Comparison of ENCODE assay signal across 8 cellular contexts in genomic region chrX:154515803-154516654, GRCh38. TPM values are rescaled to one million over a fixed set of nuclear protein-coding genes. Genes with fewer than 3 reads are reported as not detected.
A peak's percentile ranks its signal among the peaks of the same experiment; 100 is the strongest.
DNase-seq lines count a peak whose midpoint lies in the region; TF ChIP-seq lines count a peak whose summit lies in the region.

Gene FAM3A, minus strand, starts transcription at chrX:154516232. Its CDS starts 460 bp downstream, at chrX:154515772.

- no peak within 1 kb of the TSS for H2AK5ac ChIP-seq in H9 (ENCODE audit: insufficient read length, low read length)

- H4K20me1 ChIP-seq in H9 (ENCODE audit: control insufficient read depth, insufficient read depth, insufficient read length) = no peaks in the 10 kb centered on the region
- H4K20me1 ChIP-seq in MM.1S (ENCODE audit: insufficient read depth, low read length) = no peaks in the 10 kb centered on the region
- H4K20me1 ChIP-seq in neural progenitor cell (ENCODE audit: low read depth) = no peaks in the 10 kb centered on the region

- peaks cover 15% of the 10 kb centered on the region for H3K23me2 ChIP-seq in H9 (ENCODE audit: insufficient read length, low read depth, low read length, poor library complexity, severe bottlenecking)

- peak within 1 kb of the TSS; percentile 89 for H3K14ac ChIP-seq in H9 (ENCODE audit: insufficient read depth, low read length)

- peaks cover 5 to 9% (median 8%) of the 10 kb centered on the region in 3 experiments; a peak in 5 of 7 replicates for H3K36me3 Mint-ChIP-seq in H9 (ENCODE audit: insufficient read depth in 1 of 3, low read depth in 3 of 3)
- H3K36me3 Mint-ChIP-seq in neural progenitor cell = peaks cover 1% of the 10 kb centered on the region

- H3F3A ChIP-seq in MM.1S (ENCODE audit: insufficient read depth, low read length) = no peaks in the 10 kb centered on the region
- H3F3A ChIP-seq in neural progenitor cell (ENCODE audit: low read depth) = peaks cover 8% of the 10 kb centered on the region

- peaks cover 50 to 51% of the 10 kb centered on the region in 2 experiments for H3K9me3 Mint-ChIP-seq in H9
- peaks cover 20% of the 10 kb centered on the region for H3K9me3 Mint-ChIP-seq in neural progenitor cell

- no peak within 1 kb of the TSS for H4K5ac ChIP-seq in H9 (ENCODE audit: insufficient read length, low read depth, low read length)

- no peak within 1 kb of the TSS for H3K4ac ChIP-seq in H9 (ENCODE audit: low read depth, low read length)

- peak within 1 kb of the TSS; percentile 68 for H3K18ac ChIP-seq in H9 (ENCODE audit: insufficient read length, low read depth, low read length)

- peak within 1 kb of the TSS; percentile 33 for H3K27ac ChIP-seq in H9 (ENCODE audit: insufficient read length, low read depth, low read length)
- peak within 1 kb of the TSS; percentile 64 for H3K27ac ChIP-seq in MM.1S (ENCODE audit: low read length)
- no peak within 1 kb of the TSS for H3K27ac ChIP-seq in neural progenitor cell
- peak within 1 kb of the TSS; percentile 86 to 97 (median 92) for H3K27ac ChIP-seq in stomach

- intact Hi-C loops in stomach (cut with DNase I; ENCODE audit: low total_unique reads) = no loop called here

- no peaks in the 10 kb centered on the region for H3K79me1 ChIP-seq in H9 (ENCODE audit: insufficient read depth, low read depth, low read length, poor library complexity, severe bottlenecking)

- no peak within 1 kb of the TSS for H3K56ac ChIP-seq in H9 (ENCODE audit: insufficient read length, low read depth, low read length)

- H3K27me3 ChIP-seq in H9 (ENCODE audit: insufficient read depth, low read length) (no peaks in the 10 kb centered on the region; the same call in 1 of the 2 replicates), MM.1S (replicated peaks; ENCODE audit: insufficient read depth, low read length) (no peaks in the 10 kb centered on the region), neural progenitor cell (no peaks in the 10 kb centered on the region), stomach (peaks cover 0 to 3% (median 0%) of the 10 kb centered on the region in 3 donors)

- H3K79me2 ChIP-seq in H9 (ENCODE audit: insufficient read depth, low read length) (no peaks in the 10 kb centered on the region), MM.1S (ENCODE audit: low read length) (peaks cover 4% of the 10 kb centered on the region; the same call in 1 of the 2 replicates), neural progenitor cell (ENCODE audit: low read depth) (peaks cover 2% of the 10 kb centered on the region)

- H2AFZ ChIP-seq in H9 (ENCODE audit: low read length) = no peak within 1 kb of the TSS
- peak within 1 kb of the TSS; percentile 54 for H2AFZ ChIP-seq in MM.1S (ENCODE audit: low read length)
- H2AFZ ChIP-seq in neural progenitor cell (replicated peaks) = peak within 1 kb of the TSS; percentile 86

- no peak within 1 kb of the TSS for H2BK120ac ChIP-seq in H9 (ENCODE audit: low read depth, low read length, poor library complexity, severe bottlenecking)

- H2BK15ac ChIP-seq in H9 (ENCODE audit: low read depth, low read length) = no peak within 1 kb of the TSS

- no peak within 1 kb of the TSS for H2BK12ac ChIP-seq in H9 (ENCODE audit: insufficient read length, low read depth, low read length)

- peaks cover 13% of the 10 kb centered on the region for H3K9me3 ChIP-seq in H9 (ENCODE audit: control insufficient read depth, low read depth, low read length)
- no peaks in the 10 kb centered on the region for H3K9me3 ChIP-seq in MM.1S (replicated peaks; ENCODE audit: insufficient read depth, low read length)
- no peaks in the 10 kb centered on the region for H3K9me3 ChIP-seq in neural progenitor cell (ENCODE audit: low read depth)
- H3K9me3 ChIP-seq in stomach = no peaks in the 10 kb centered on the region

- no peaks in the 10 kb centered on the region for H3K36me3 ChIP-seq in MM.1S (replicated peaks; ENCODE audit: insufficient read depth, low read length)
- H3K36me3 ChIP-seq in neural progenitor cell = no peaks in the 10 kb centered on the region
- H3K36me3 ChIP-seq in stomach = peaks cover 0 to 7% (median 6%) of the 10 kb centered on the region in 4 donors

- H3K9me2 ChIP-seq in MM.1S (replicated peaks; ENCODE audit: insufficient read depth, low read length) = no peaks in the 10 kb centered on the region

- H3K4me1 Mint-ChIP-seq in H9 (peaks cover 14 to 17% of the 10 kb centered on the region in 2 experiments), neural progenitor cell (peaks cover 22% of the 10 kb centered on the region)

- H2BK20ac ChIP-seq in H9 (ENCODE audit: low read depth, low read length, poor library complexity, severe bottlenecking) = no peak within 1 kb of the TSS

- H3K4me2 ChIP-seq in H9 (ENCODE audit: insufficient read depth, insufficient read length, low read length) = peak within 1 kb of the TSS; percentile 71
- H3K4me2 ChIP-seq in MM.1S (ENCODE audit: low read depth, low read length) = peak within 1 kb of the TSS; percentile 64
- peak within 1 kb of the TSS; percentile 86 for H3K4me2 ChIP-seq in neural progenitor cell

- TF ChIP-seq CTCF in H9 (conservative IDR thresholded peaks at IDR 0.05) = no peak
- no peak for TF ChIP-seq CTCF in MM.1S (IDR thresholded peaks at IDR 0.05; ENCODE audit: low read length)
- TF ChIP-seq CTCF in foreskin fibroblast (IDR thresholded peaks at IDR 0.05; ENCODE audit: low read depth, low read length) = no peak
- no peak for TF ChIP-seq CTCF in neural progenitor cell (IDR thresholded peaks at IDR 0.05)
- TF ChIP-seq CTCF in stomach (IDR thresholded peaks at IDR 0.05) = no peak

- no peak within 1 kb of the TSS for H4K91ac ChIP-seq in H9 (ENCODE audit: insufficient read length, low read depth, low read length)

- DNase-seq in G401 (ENCODE audit: low spot score) = peak; percentile 91
- DNase-seq in H9 = peak; percentile 91
- DNase-seq in MM.1S = peak; percentile 74
- DNase-seq in SHP77 treated with DMSO at 0.1 percent for 48 hours (lab: John Stamatoyannopoulos, UW) = peak; percentile 60
- peak; percentile 96 for DNase-seq in activated effector memory CD4-positive, alpha-beta T cell treated with anti-CD3 and anti-CD28 coated beads, Interleukin-2, amount 50 U/mL, for 16 hours
- DNase-seq in foreskin fibroblast = peak; percentile 85 to 93
- peak; percentile 93 for DNase-seq in neural progenitor cell (ENCODE audit: low spot score)
- peak; percentile 93 for DNase-seq in stomach

- TF ChIP-seq EP300 in stomach (IDR thresholded peaks at IDR 0.05) = no peak

- H3K9ac ChIP-seq in H9 (ENCODE audit: extremely low read depth, insufficient read length, low read length) (peak within 1 kb of the TSS; percentile 13), MM.1S (ENCODE audit: low read length) (peak within 1 kb of the TSS; percentile 94), neural progenitor cell (peak within 1 kb of the TSS; percentile 69)

- H3K4me3 Mint-ChIP-seq in H9 (peak within 1 kb of the TSS; percentile 74 to 85), neural progenitor cell (peak within 1 kb of the TSS; percentile 84)

- no peak within 1 kb of the TSS for H2BK5ac ChIP-seq in H9 (ENCODE audit: insufficient read length, low read length)

- H3T11ph ChIP-seq in H9 (ENCODE audit: low read length) = no peak within 1 kb of the TSS

- peak within 1 kb of the TSS; percentile 94 to 99 (median 95); a peak in 6 of 7 replicates for H3K27ac Mint-ChIP-seq in H9
- H3K27ac Mint-ChIP-seq in neural progenitor cell = peak within 1 kb of the TSS; percentile 87

- peak in 2 of 4 donors; percentile 30 to 41 for TF ChIP-seq POLR2A in stomach (IDR thresholded peaks at IDR 0.05)

- H3K4me3 ChIP-seq in MM.1S (ENCODE audit: low read length) (peak within 1 kb of the TSS; percentile 76), foreskin fibroblast (ENCODE audit: low read depth in 1 of 2, low read length in 2 of 2) (peak within 1 kb of the TSS; percentile 60 to 70), neural progenitor cell (peak within 1 kb of the TSS; percentile 82), stomach (peak within 1 kb of the TSS; percentile 57 to 63 (median 62))

- WGBS in H9 (ENCODE audit: extremely low coverage, insufficient read length, low lambda C conversion rate) = no CpG with 5 or more reads among the region's 72 CpGs
- 0 to 43% (median 2%) methylated on average over 12 to 66 of the region's 72 CpGs for WGBS in stomach, 5 donors

- H3K4me1 ChIP-seq in H9 (ENCODE audit: insufficient read depth, low read length) (no peaks in the 10 kb centered on the region), MM.1S (ENCODE audit: low read length) (no peaks in the 10 kb centered on the region), neural progenitor cell (no peaks in the 10 kb centered on the region), stomach (peaks cover 7 to 27% (median 16%) of the 10 kb centered on the region in 4 donors)

- H3K23ac ChIP-seq in H9 (ENCODE audit: insufficient read length, low read depth, low read length) = no peak within 1 kb of the TSS

- in situ Hi-C loops in G401 (cut with HindIII; ENCODE audit: low sequenced_read_pairs) = no loop called here

- no peak within 1 kb of the TSS for H4K8ac ChIP-seq in H9 (replicated peaks; ENCODE audit: insufficient read length, low read depth, low read length)

- peaks cover 12% of the 10 kb centered on the region for H3K27me3 Mint-ChIP-seq in H9 (ENCODE audit: low read depth)
- peaks cover 6% of the 10 kb centered on the region for H3K27me3 Mint-ChIP-seq in neural progenitor cell (ENCODE audit: insufficient read depth, low read depth)

RNA-seq across cellular contexts. Expression of gene FAM3A, which starts in this region (rescaled TPM):
- 47.5 and 47.8 TPM in 2 replicates for total RNA-seq in G401 (2014; rRNA removed; shearing (Covaris generic))
- total RNA-seq in H9 (2021) = 21.0 and 22.8 TPM in 2 replicates
- total RNA-seq in neural progenitor cell (ENCODE audit: low replicate concordance) = 4.5 and 16.8 TPM in 2 replicates
- 10 to 100 TPM; 21.9 to 34.4 (median 24.1) TPM for total RNA-seq in stomach
- polyA plus RNA-seq in stomach = 10 to 100 TPM; 36.3 to 61.7 (median 49.0) TPM

Comparison
In these comparisons a context has a peak if more than half of its experiments do, and no peak if none do; other contexts are left out.
1. H3K9ac ChIP-seq: peak in every context shown above with its lines; median percentile 94 in MM.1S; 69 in neural progenitor cell; 13 in H9.